In genomic region chr1:246794261-246795093, GRCh38 we compare ENCODE assay signal across 11 cellular contexts.
DNase-seq lines count a peak whose midpoint lies in the region; ATAC-seq and TF ChIP-seq lines count a peak whose summit lies in the region.
"Had no signal": no experiment of that assay in that cellular context is flagged by ENCODE, and none has a peak within 500 bp of the region (broad histone marks: within the 10 kb centered on the region; RNA-seq: fewer than 3 reads in every experiment).

No MANE protein-coding gene starts in this region.

- peak; percentile 34 for DNase-seq in NCI-H2171 treated with DMSO at 0.1 percent for 48 hours (lab: John Stamatoyannopoulos, UW)
- DNase-seq in NCI-H2171 (lab: John Stamatoyannopoulos, UW) = no peak
- DNase-seq in PC-3 = peak; percentile 39
- DNase-seq in foreskin keratinocyte = peak; percentile 5 to 42
- DNase-seq in retina = peak; percentile 56
- DNase-seq in esophagus squamous epithelium (lab: John Stamatoyannopoulos, UW) = no peak
- DNase-seq: effector CD4-positive, alpha-beta T cell; kidney glomerular epithelial cell had no signal

- intact Hi-C loops in PC-3 (cut with micrococcal nuclease) (no loop called here), esophagus squamous epithelium (cut with DNase I) (no loop called here)

- no peaks in the 10 kb centered on the region for H3K36me3 ChIP-seq in PC-3 (ENCODE audit: low read depth, low read length)
- H3K36me3 ChIP-seq in esophagus squamous epithelium = no peaks in the 10 kb centered on the region

- 0 out of 2 replicates have a peak overlapping the region, but pooled peaks have one; percentile 29 for H2AFZ ChIP-seq in PC-3 (ENCODE audit: low read length)

- no peak overlapping the region for H3K4me2 ChIP-seq in PC-3 (ENCODE audit: low read length)

- H3K27ac ChIP-seq in PC-3 (ENCODE audit: low read length) = no peak overlapping the region
- no peak overlapping the region for H3K27ac ChIP-seq in foreskin keratinocyte
- H3K27ac ChIP-seq in esophagus squamous epithelium = no peak overlapping the region

- no peaks in the 10 kb centered on the region for H4K20me1 ChIP-seq in PC-3 (ENCODE audit: low read length)

- H3K9ac ChIP-seq in PC-3 (ENCODE audit: low read length) = no peak overlapping the region

- no TSS peak for BruUV-seq in PC-3 (replicated peaks; lab: Mats Ljungman, UMichigan)

- H3K4me3 ChIP-seq in PC-3 (ENCODE audit: low read length) (no peak overlapping the region), esophagus squamous epithelium (no peak overlapping the region)

- no peaks in the 10 kb centered on the region for H3K79me2 ChIP-seq in PC-3 (ENCODE audit: low read length)

- no peaks in the 10 kb centered on the region for H3F3A ChIP-seq in PC-3 (ENCODE audit: low read length, unreplicated experiment)

- TF ChIP-seq POLR2A in esophagus squamous epithelium (IDR thresholded peaks at IDR 0.05) = no peak

- ATAC-seq in PC-3 (peak; percentile 56), foreskin keratinocyte (peak; percentile 84), GM21825 (IDR thresholded peaks at IDR 0.05; ENCODE audit: unreplicated experiment) (no peak), GM18858 (IDR thresholded peaks at IDR 0.05; ENCODE audit: unreplicated experiment) (no peak)
- ATAC-seq: sciatic nerve had no signal

- CTCF ChIA-PET in PC-3 (lab: Charles Lee) = no interaction called here

- no peaks in the 10 kb centered on the region for H3K9me2 ChIP-seq in PC-3 (replicated peaks; ENCODE audit: low read length)

- no peaks in the 10 kb centered on the region for H3K27me3 ChIP-seq in PC-3 (ENCODE audit: low read length)
- H3K27me3 ChIP-seq in foreskin keratinocyte = peaks cover 5% of the 10 kb centered on the region
- peaks cover 0 to 76% (median 0%) of the 10 kb centered on the region in 4 donors for H3K27me3 ChIP-seq in esophagus squamous epithelium

- peaks cover 10% of the 10 kb centered on the region; the same call in 1 of the 2 replicates for H3K4me1 ChIP-seq in PC-3 (ENCODE audit: insufficient read depth, low read length)
- H3K4me1 ChIP-seq in foreskin keratinocyte = peaks cover 7% of the 10 kb centered on the region
- H3K4me1 ChIP-seq in esophagus squamous epithelium = peaks cover 0 to 25% (median 10%) of the 10 kb centered on the region in 3 donors

- no peak for TF ChIP-seq CTCF in PC-3 (conservative IDR thresholded peaks at IDR 0.05; ENCODE audit: low read depth, low read length)
- TF ChIP-seq CTCF in foreskin keratinocyte (conservative IDR thresholded peaks at IDR 0.05) = no peak
- TF ChIP-seq CTCF in esophagus squamous epithelium (IDR thresholded peaks at IDR 0.05) = no peak

- no peaks in the 10 kb centered on the region for H3K9me3 ChIP-seq in PC-3 (ENCODE audit: low read length)
- no peaks in the 10 kb centered on the region for H3K9me3 ChIP-seq in esophagus squamous epithelium

- POLR2A ChIA-PET in PC-3 (lab: Charles Lee; ENCODE audit: unreplicated experiment) = no interaction called here

- WGBS in esophagus squamous epithelium, 2 donors = 47 to 58% methylated on average over 7 to 17 of the region's 18 CpGs

Comparison
In these comparisons a context has a peak if more than half of its experiments do, and no peak if none do; other contexts are left out.
1. DNase-seq: peak in NCI-H2171 treated with DMSO at 0.1 percent for 48 hours (single experiment), PC-3 (single experiment), foreskin keratinocyte (2 of 2) and retina (single experiment); none in NCI-H2171 (single experiment) and esophagus squamous epithelium (single experiment).
2. ATAC-seq: peak in PC-3 (single experiment) and foreskin keratinocyte (single experiment); none in GM21825 (single experiment) and GM18858 (single experiment).